In the genomic region with DNA sequence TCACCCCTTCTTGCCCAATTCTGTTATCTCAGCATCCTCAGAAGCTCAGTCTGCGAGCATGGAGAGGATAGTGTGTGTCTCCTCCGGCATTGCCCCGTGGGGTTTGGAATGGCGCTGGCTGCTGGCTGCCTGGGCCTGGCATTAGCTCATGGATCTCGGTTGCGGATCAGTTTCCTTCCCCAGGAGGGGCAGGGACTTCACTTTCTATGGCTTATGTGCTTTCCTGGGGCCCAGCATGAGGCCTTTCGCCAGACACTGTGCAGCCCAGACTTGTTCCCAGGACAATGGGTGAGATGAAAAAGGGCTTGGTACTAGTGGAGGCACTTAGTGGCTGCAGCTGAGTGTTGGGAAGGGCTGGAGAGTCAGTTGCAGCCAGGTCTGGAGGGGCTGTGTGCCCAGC, we compare ENCODE assay signal across 1 cellular context.
TF ChIP-seq lines count a peak whose summit lies in the region.

No MANE protein-coding gene starts in this region.

TF ChIP-seq in GM23338, 12 proteins besides CTCF, POLR2A, EP300 and RAD21:
- TF ChIP-seq JUNB (IDR thresholded peaks at IDR 0.05; ENCODE audit: unreplicated experiment) (no peak), ZNF114 (CRISPR knock-in tag; IDR thresholded peaks at IDR 0.05) (no peak), CREB1 (CRISPR knock-in tag; IDR thresholded peaks at IDR 0.05; ENCODE audit: low read depth) (no peak), EZH2 (IDR thresholded peaks at IDR 0.05; ENCODE audit: low read depth, unreplicated experiment) (no peak), NANOG (IDR thresholded peaks at IDR 0.05; ENCODE audit: borderline replicate concordance) (no peak), EZH2phosphoT487 (IDR thresholded peaks at IDR 0.05; ENCODE audit: unreplicated experiment) (no peak)
- TF ChIP-seq, protein P1, sequence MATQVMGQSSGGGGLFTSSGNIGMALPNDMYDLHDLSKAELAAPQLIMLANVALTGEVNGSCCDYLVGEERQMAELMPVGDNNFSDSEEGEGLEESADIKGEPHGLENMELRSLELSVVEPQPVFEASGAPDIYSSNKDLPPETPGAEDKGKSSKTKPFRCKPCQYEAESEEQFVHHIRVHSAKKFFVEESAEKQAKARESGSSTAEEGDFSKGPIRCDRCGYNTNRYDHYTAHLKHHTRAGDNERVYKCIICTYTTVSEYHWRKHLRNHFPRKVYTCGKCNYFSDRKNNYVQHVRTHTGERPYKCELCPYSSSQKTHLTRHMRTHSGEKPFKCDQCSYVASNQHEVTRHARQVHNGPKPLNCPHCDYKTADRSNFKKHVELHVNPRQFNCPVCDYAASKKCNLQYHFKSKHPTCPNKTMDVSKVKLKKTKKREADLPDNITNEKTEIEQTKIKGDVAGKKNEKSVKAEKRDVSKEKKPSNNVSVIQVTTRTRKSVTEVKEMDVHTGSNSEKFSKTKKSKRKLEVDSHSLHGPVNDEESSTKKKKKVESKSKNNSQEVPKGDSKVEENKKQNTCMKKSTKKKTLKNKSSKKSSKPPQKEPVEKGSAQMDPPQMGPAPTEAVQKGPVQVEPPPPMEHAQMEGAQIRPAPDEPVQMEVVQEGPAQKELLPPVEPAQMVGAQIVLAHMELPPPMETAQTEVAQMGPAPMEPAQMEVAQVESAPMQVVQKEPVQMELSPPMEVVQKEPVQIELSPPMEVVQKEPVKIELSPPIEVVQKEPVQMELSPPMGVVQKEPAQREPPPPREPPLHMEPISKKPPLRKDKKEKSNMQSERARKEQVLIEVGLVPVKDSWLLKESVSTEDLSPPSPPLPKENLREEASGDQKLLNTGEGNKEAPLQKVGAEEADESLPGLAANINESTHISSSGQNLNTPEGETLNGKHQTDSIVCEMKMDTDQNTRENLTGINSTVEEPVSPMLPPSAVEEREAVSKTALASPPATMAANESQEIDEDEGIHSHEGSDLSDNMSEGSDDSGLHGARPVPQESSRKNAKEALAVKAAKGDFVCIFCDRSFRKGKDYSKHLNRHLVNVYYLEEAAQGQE (IDR thresholded peaks at IDR 0.05; ENCODE audit: unreplicated experiment) = no peak
- TF ChIP-seq, protein P2, sequence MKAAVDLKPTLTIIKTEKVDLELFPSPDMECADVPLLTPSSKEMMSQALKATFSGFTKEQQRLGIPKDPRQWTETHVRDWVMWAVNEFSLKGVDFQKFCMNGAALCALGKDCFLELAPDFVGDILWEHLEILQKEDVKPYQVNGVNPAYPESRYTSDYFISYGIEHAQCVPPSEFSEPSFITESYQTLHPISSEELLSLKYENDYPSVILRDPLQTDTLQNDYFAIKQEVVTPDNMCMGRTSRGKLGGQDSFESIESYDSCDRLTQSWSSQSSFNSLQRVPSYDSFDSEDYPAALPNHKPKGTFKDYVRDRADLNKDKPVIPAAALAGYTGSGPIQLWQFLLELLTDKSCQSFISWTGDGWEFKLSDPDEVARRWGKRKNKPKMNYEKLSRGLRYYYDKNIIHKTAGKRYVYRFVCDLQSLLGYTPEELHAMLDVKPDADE (IDR thresholded peaks at IDR 0.05) = no peak
- TF ChIP-seq, protein P3, sequence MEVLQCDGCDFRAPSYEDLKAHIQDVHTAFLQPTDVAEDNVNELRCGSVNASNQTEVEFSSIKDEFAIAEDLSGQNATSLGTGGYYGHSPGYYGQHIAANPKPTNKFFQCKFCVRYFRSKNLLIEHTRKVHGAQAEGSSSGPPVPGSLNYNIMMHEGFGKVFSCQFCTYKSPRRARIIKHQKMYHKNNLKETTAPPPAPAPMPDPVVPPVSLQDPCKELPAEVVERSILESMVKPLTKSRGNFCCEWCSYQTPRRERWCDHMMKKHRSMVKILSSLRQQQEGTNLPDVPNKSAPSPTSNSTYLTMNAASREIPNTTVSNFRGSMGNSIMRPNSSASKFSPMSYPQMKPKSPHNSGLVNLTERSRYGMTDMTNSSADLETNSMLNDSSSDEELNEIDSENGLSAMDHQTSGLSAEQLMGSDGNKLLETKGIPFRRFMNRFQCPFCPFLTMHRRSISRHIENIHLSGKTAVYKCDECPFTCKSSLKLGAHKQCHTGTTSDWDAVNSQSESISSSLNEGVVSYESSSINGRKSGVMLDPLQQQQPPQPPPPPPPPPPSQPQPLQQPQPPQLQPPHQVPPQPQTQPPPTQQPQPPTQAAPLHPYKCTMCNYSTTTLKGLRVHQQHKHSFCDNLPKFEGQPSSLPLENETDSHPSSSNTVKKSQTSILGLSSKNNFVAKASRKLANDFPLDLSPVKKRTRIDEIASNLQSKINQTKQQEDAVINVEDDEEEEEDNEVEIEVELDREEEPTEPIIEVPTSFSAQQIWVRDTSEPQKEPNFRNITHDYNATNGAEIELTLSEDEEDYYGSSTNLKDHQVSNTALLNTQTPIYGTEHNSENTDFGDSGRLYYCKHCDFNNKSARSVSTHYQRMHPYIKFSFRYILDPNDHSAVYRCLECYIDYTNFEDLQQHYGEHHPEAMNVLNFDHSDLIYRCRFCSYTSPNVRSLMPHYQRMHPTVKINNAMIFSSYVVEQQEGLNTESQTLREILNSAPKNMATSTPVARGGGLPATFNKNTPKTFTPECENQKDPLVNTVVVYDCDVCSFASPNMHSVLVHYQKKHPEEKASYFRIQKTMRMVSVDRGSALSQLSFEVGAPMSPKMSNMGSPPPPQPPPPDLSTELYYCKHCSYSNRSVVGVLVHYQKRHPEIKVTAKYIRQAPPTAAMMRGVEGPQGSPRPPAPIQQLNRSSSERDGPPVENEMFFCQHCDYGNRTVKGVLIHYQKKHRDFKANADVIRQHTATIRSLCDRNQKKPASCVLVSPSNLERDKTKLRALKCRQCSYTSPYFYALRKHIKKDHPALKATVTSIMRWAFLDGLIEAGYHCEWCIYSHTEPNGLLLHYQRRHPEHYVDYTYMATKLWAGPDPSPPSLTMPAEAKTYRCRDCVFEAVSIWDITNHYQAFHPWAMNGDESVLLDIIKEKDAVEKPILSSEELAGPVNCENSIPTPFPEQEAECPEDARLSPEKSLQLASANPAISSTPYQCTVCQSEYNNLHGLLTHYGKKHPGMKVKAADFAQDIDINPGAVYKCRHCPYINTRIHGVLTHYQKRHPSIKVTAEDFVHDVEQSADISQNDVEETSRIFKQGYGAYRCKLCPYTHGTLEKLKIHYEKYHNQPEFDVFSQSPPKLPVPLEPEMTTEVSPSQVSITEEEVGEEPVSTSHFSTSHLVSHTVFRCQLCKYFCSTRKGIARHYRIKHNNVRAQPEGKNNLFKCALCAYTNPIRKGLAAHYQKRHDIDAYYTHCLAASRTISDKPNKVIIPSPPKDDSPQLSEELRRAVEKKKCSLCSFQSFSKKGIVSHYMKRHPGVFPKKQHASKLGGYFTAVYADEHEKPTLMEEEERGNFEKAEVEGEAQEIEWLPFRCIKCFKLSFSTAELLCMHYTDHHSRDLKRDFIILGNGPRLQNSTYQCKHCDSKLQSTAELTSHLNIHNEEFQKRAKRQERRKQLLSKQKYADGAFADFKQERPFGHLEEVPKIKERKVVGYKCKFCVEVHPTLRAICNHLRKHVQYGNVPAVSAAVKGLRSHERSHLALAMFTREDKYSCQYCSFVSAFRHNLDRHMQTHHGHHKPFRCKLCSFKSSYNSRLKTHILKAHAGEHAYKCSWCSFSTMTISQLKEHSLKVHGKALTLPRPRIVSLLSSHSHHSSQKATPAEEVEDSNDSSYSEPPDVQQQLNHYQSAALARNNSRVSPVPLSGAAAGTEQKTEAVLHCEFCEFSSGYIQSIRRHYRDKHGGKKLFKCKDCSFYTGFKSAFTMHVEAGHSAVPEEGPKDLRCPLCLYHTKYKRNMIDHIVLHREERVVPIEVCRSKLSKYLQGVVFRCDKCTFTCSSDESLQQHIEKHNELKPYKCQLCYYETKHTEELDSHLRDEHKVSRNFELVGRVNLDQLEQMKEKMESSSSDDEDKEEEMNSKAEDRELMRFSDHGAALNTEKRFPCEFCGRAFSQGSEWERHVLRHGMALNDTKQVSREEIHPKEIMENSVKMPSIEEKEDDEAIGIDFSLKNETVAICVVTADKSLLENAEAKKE (CRISPR knock-in tag; IDR thresholded peaks at IDR 0.05) = no peak
